In genomic region chr13:87035538-87035937, GRCh38 we compare ENCODE assay signal across 1 cellular context.
TF ChIP-seq lines count a peak whose summit lies in the region.

No MANE protein-coding gene starts in this region.

TF ChIP-seq in HepG2, 621 proteins besides CTCF, POLR2A, EP300 and RAD21 (continued from another document):
- TF ChIP-seq ZGPAT (CRISPR knock-in tag; IDR thresholded peaks at IDR 0.05) (no peak), ZMAT5 (CRISPR knock-in tag; IDR thresholded peaks at IDR 0.05; ENCODE audit: borderline replicate concordance, low read depth) (no peak), ZNF296 (CRISPR knock-in tag; conservative IDR thresholded peaks at IDR 0.05) (no peak), MLX (CRISPR knock-in tag; IDR thresholded peaks at IDR 0.05) (no peak), ADNP (CRISPR knock-in tag; IDR thresholded peaks at IDR 0.05) (no peak), MAFF (IDR thresholded peaks at IDR 0.05; ENCODE audit: low read depth, low read length) (peak; percentile 26; the same call in 1 of the 2 replicates)
